ENCODE assay signal across 23 cellular contexts in the genomic region with DNA sequence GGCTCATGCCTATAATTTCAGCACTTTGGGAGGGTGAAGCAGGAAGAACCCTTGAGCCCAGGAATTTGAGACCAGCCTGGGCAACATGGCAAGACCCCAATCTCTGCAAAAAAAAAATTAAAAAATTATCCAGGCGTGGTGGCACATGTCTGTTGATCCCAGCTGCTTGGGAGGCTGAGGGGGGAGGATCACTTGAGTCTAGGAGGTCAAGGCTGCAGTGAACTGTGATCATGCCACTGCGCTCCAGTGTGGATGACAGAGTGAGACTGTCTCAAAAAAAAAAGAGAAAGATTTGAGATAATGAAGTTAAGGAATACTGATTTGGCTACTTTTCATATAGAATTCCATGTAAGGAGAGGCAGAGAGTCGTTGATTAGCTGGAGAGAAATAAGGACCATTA.
A peak's percentile ranks its signal among the peaks of the same experiment; 100 is the strongest.
DNase-seq lines count a peak whose midpoint lies in the region; ATAC-seq and TF ChIP-seq lines count a peak whose summit lies in the region.
"Had no signal": no experiment of that assay in that cellular context is flagged by ENCODE, and none has a peak within 500 bp of the region (broad histone marks: within the 10 kb centered on the region; RNA-seq: fewer than 3 reads in every experiment).

No MANE protein-coding gene starts in this region.

- H3K4me1 ChIP-seq in Peyer's patch (peaks cover 0 to 4% (median 0%) of the 10 kb centered on the region in 4 donors), parathyroid adenoma (no peaks in the 10 kb centered on the region), thoracic aorta (ENCODE audit: control insufficient read depth in 1 of 2, low read depth in 2 of 2) (peaks cover 55 to 96% of the 10 kb centered on the region in 2 donors)

- no peak for ATAC-seq in thoracic aorta (ENCODE audit: insufficient number of reproducible peaks, low FRiP score, low read depth)
- no peak for ATAC-seq in T-helper 17 cell
- ATAC-seq in GM18873 (IDR thresholded peaks at IDR 0.05; ENCODE audit: low FRiP score, unreplicated experiment): no peak
- ATAC-seq: stimulated activated naive CD8-positive, alpha-beta T cell treated with anti-CD3 and anti-CD28 coated beads, Interleukin-15, Interleukin-2, amounts not matched to agents 100 U/mL and 50 U/mL, for 24 hours had no signal

- H3K27ac ChIP-seq in Peyer's patch (peak overlapping the region; percentile 11 to 67 (median 54)), coronary artery (peak overlapping the region; percentile 90 to 93), parathyroid adenoma (peak overlapping the region; percentile 22), thoracic aorta (peak overlapping the region; percentile 78 to 90)
- H3K27ac ChIP-seq: epithelial cell of prostate had no signal

- TF ChIP-seq POLR2A in Peyer's patch (IDR thresholded peaks at IDR 0.05): no peak

- H3K9ac ChIP-seq in parathyroid adenoma: no peak overlapping the region

- H3K79me2 ChIP-seq in parathyroid adenoma: no peaks in the 10 kb centered on the region

- no peaks in the 10 kb centered on the region for H3K9me3 ChIP-seq in Peyer's patch
- no peaks in the 10 kb centered on the region for H3K9me3 ChIP-seq in parathyroid adenoma (ENCODE audit: control insufficient read depth, low read length)
- H3K9me3 ChIP-seq in thoracic aorta: no peaks in the 10 kb centered on the region
- no peaks in the 10 kb centered on the region for H3K9me3 ChIP-seq in T-helper 17 cell (ENCODE audit: control insufficient read depth, low read length, poor library complexity, severe bottlenecking)

- H3K4me3 Mint-ChIP-seq in T-helper 17 cell: no peak overlapping the region
- H3K4me3 Mint-ChIP-seq: CD4-positive, CD25-positive, alpha-beta regulatory T cell; central memory CD8-positive, alpha-beta T cell; H9; mesothelial cell of epicardium had no signal

- TF ChIP-seq CTCF in Peyer's patch (IDR thresholded peaks at IDR 0.05): no peak
- no peak for TF ChIP-seq CTCF in coronary artery (IDR thresholded peaks at IDR 0.05)
- TF ChIP-seq CTCF in parathyroid adenoma (IDR thresholded peaks at IDR 0.05): no peak
- TF ChIP-seq CTCF in thoracic aorta (IDR thresholded peaks at IDR 0.05): no peak

- H2AFZ ChIP-seq in parathyroid adenoma: no peak overlapping the region

- no peak overlapping the region for H3K4me2 ChIP-seq in parathyroid adenoma (ENCODE audit: low read length)

- H3K4me3 ChIP-seq in Peyer's patch (no peak overlapping the region), coronary artery (no peak overlapping the region), parathyroid adenoma (ENCODE audit: low read depth, low read length) (no peak overlapping the region), thoracic aorta (no peak overlapping the region)

- no peak overlapping the region for H3K27ac Mint-ChIP-seq in T-helper 17 cell
- H3K27ac Mint-ChIP-seq: CD4-positive, CD25-positive, alpha-beta regulatory T cell had no signal

- peaks cover 12% of the 10 kb centered on the region for H3K27me3 Mint-ChIP-seq in T-helper 17 cell
- H3K27me3 Mint-ChIP-seq: CD4-positive, CD25-positive, alpha-beta regulatory T cell; central memory CD8-positive, alpha-beta T cell had no signal

- H3K4me1 Mint-ChIP-seq in T-helper 17 cell: no peaks in the 10 kb centered on the region
- H3K4me1 Mint-ChIP-seq: CD4-positive, CD25-positive, alpha-beta regulatory T cell; central memory CD8-positive, alpha-beta T cell had no signal

- H3K36me3 ChIP-seq in Peyer's patch (no peaks in the 10 kb centered on the region), parathyroid adenoma (ENCODE audit: control insufficient read depth, insufficient read depth, low read length) (no peaks in the 10 kb centered on the region), thoracic aorta (no peaks in the 10 kb centered on the region)

- DNase-seq in Peyer's patch (no peak), coronary artery (ENCODE audit: low spot score) (no peak), thoracic aorta (ENCODE audit: low spot score) (no peak), T-helper 9 cell (no peak), T-helper 17 cell (no peak), T1000 (lab: John Stamatoyannopoulos, UW) (no peak)
- DNase-seq: activated CD4-positive, alpha-beta T cell treated with anti-CD3 and anti-CD28 coated beads for 48 hours; activated naive CD4-positive, alpha-beta T cell treated with Interleukin-2 at 50 U/mL for 16 hours; activated T-cell treated with anti-CD3 and anti-CD28 coated beads, Interleukin-2, amount 50 U/mL, for 48 hours; amygdala; CD4-positive, CD25-positive, alpha-beta regulatory T cell; H9; NCI-H1105; NCI-H2029 treated with DMSO at 0.1 percent for 48 hours; NCI-H82; posterior cingulate gyrus; stimulated activated CD4-positive, alpha-beta T cell treated with anti-CD3 and anti-CD28 coated beads, Interleukin-2, amount 100 ng/mL, for 48 hours; stimulated activated naive CD8-positive, alpha-beta T cell treated with anti-CD3 and anti-CD28 coated beads, Interleukin-15, Interleukin-2, amounts not matched to agents 100 U/mL and 50 U/mL, for 24 hours had no signal

- H3K36me3 Mint-ChIP-seq in T-helper 17 cell (ENCODE audit: low read depth): no peaks in the 10 kb centered on the region
- H3K36me3 Mint-ChIP-seq: CD4-positive, CD25-positive, alpha-beta regulatory T cell; mesothelial cell of epicardium had no signal

- no peaks in the 10 kb centered on the region for H3K27me3 ChIP-seq in Peyer's patch
- no peaks in the 10 kb centered on the region for H3K27me3 ChIP-seq in parathyroid adenoma (ENCODE audit: control insufficient read depth, insufficient read depth, low read length)
- H3K27me3 ChIP-seq in thoracic aorta (replicated peaks; ENCODE audit: insufficient read depth): no peaks in the 10 kb centered on the region

Comparison
In these comparisons a context has a peak if more than half of its experiments do, and no peak if none do; other contexts are left out.
1. H3K27ac ChIP-seq: peak in every context shown above with its lines; median percentile 92 in coronary artery; 84 in thoracic aorta; 54 in Peyer's patch; 22 in parathyroid adenoma.